In the genomic region with DNA sequence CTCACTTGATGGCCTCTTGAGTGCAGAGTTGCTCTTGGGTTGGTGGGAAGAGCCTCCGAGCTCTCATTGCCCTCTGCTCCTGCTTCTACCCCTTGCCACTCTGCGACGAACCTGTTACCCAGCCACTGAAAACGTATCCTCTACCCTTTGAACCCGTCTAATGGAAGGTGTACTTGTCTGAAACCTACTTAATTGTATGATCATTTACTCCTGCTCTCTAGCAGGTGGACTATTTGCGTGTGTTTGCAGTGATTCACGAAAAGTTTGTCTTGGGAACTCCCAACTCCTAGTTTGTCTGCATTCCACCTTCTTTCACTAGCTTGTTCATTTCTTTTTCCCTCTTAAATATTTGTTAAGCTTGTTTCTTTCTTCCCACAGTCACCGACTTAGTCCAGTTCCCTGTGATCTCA, we compare ENCODE assay signal across 8 cellular contexts. TPM values are rescaled to one million over a fixed set of nuclear protein-coding genes. Genes with fewer than 3 reads are reported as not detected.
DNase-seq lines count a peak whose midpoint lies in the region; ATAC-seq and TF ChIP-seq lines count a peak whose summit lies in the region.

No MANE protein-coding gene starts in this region.

- WGBS in endodermal cell (ENCODE audit: insufficient coverage in 1 of 2, insufficient read length in 1 of 2), 2 experiments = 61 to 75% methylated on average over 5 to 8 of the region's 8 CpGs

- peaks cover 27% of the 10 kb centered on the region for H3K36me3 Mint-ChIP-seq in endodermal cell (ENCODE audit: low read depth)
- H3K36me3 Mint-ChIP-seq in natural killer cell treated with Interleukin-12 subunit alpha and Interleukin-12 subunit beta and Interleukin-15 and Interleukin-18, amount 100 ng/mL, for 72 hours = peaks cover 14% of the 10 kb centered on the region

- peak; percentile 37 for DNase-seq in Ammon's horn (ENCODE audit: low spot score)
- DNase-seq in endodermal cell = no peak
- no peak for DNase-seq in natural killer cell treated with Interleukin-12 subunit alpha and Interleukin-12 subunit beta and Interleukin-15 and Interleukin-18, amount 100 ng/mL, for 72 hours (ENCODE audit: low spot score)
- no peak for DNase-seq in NCI-H524 treated with DMSO at 0.1 percent for 48 hours (lab: John Stamatoyannopoulos, UW)
- no peak for DNase-seq in iPS-NIHi7 (ENCODE audit: extremely low spot score)

- peaks cover 6% of the 10 kb centered on the region for H3K9me3 Mint-ChIP-seq in endodermal cell
- H3K9me3 Mint-ChIP-seq in natural killer cell treated with Interleukin-12 subunit alpha and Interleukin-12 subunit beta and Interleukin-15 and Interleukin-18, amount 100 ng/mL, for 72 hours = no peaks in the 10 kb centered on the region

- H3K9me3 ChIP-seq in OCI-LY1 (ENCODE audit: low read length) = no peaks in the 10 kb centered on the region
- H3K9me3 ChIP-seq in endodermal cell (ENCODE audit: control insufficient read depth, low read length) = peaks cover 22% of the 10 kb centered on the region

- no peak overlapping the region for H3K27ac Mint-ChIP-seq in endodermal cell
- peak overlapping the region; percentile 89 to 96 for H3K27ac Mint-ChIP-seq in natural killer cell treated with Interleukin-12 subunit alpha and Interleukin-12 subunit beta and Interleukin-15 and Interleukin-18, amount 100 ng/mL, for 72 hours

- peaks cover 2% of the 10 kb centered on the region for H3K27me3 Mint-ChIP-seq in endodermal cell (ENCODE audit: insufficient read depth)
- H3K27me3 Mint-ChIP-seq in natural killer cell treated with Interleukin-12 subunit alpha and Interleukin-12 subunit beta and Interleukin-15 and Interleukin-18, amount 100 ng/mL, for 72 hours = no peaks in the 10 kb centered on the region

- peak overlapping the region; percentile 17 for H2AFZ ChIP-seq in OCI-LY1 (ENCODE audit: low read length)

- H3K9ac ChIP-seq in OCI-LY1 (ENCODE audit: low read length) = peak overlapping the region; percentile 78
- no peak overlapping the region for H3K9ac ChIP-seq in endodermal cell (ENCODE audit: extremely low read depth, low read length, poor library complexity, severe bottlenecking)

- H3K36me3 ChIP-seq in OCI-LY1 (ENCODE audit: insufficient read depth, low read length) (peaks cover 43% of the 10 kb centered on the region), endodermal cell (ENCODE audit: control insufficient read depth, insufficient read depth, low read length) (peaks cover 31% of the 10 kb centered on the region)

- H3K9me2 ChIP-seq in OCI-LY1 (ENCODE audit: low read depth, low read length) = no peaks in the 10 kb centered on the region

- H3K4me1 ChIP-seq in OCI-LY1 (ENCODE audit: insufficient read depth, low read length, severe bottlenecking) (peaks cover 48% of the 10 kb centered on the region), endodermal cell (ENCODE audit: control insufficient read depth, insufficient read depth, low read length) (no peaks in the 10 kb centered on the region)

- no peaks in the 10 kb centered on the region for H4K20me1 ChIP-seq in OCI-LY1 (ENCODE audit: insufficient read depth, low read length)

- H3K4me2 ChIP-seq in OCI-LY1 (ENCODE audit: low read length) = peak overlapping the region; percentile 95

- ATAC-seq in GM21381 (IDR thresholded peaks at IDR 0.05; ENCODE audit: unreplicated experiment) = peak; percentile 6
- ATAC-seq in natural killer cell treated with Interleukin-12 subunit alpha and Interleukin-12 subunit beta and Interleukin-15 and Interleukin-18, amount 100 ng/mL, for 72 hours = peak in 1 of 2 donors; percentile 0
- no peak for ATAC-seq in GM19328 (IDR thresholded peaks at IDR 0.05; ENCODE audit: unreplicated experiment)

- H3K4me1 Mint-ChIP-seq in endodermal cell = peaks cover 6% of the 10 kb centered on the region
- peaks cover 18 to 43% of the 10 kb centered on the region in 2 donors for H3K4me1 Mint-ChIP-seq in natural killer cell treated with Interleukin-12 subunit alpha and Interleukin-12 subunit beta and Interleukin-15 and Interleukin-18, amount 100 ng/mL, for 72 hours (ENCODE audit: low read depth in 2 of 2)

- peak overlapping the region; percentile 68 for H3K4me3 ChIP-seq in OCI-LY1 (ENCODE audit: low read depth, low read length, poor library complexity, severe bottlenecking)
- peak overlapping the region; percentile 91 for H3K4me3 ChIP-seq in endodermal cell (ENCODE audit: low read length)

- TF ChIP-seq CTCF in OCI-LY1 (IDR thresholded peaks at IDR 0.05; ENCODE audit: low read length) (no peak), endodermal cell (conservative IDR thresholded peaks at IDR 0.05) (no peak)

- H3K27me3 ChIP-seq in OCI-LY1 (ENCODE audit: insufficient read depth, low read length) = no peaks in the 10 kb centered on the region
- no peaks in the 10 kb centered on the region for H3K27me3 ChIP-seq in endodermal cell (ENCODE audit: control insufficient read depth, insufficient read depth, low read length, poor library complexity, severe bottlenecking)

- H3F3A ChIP-seq in OCI-LY1 (ENCODE audit: insufficient read depth, low read length) = no peaks in the 10 kb centered on the region

- H3K79me2 ChIP-seq in OCI-LY1 (ENCODE audit: insufficient read depth, low read length) = peaks cover 14% of the 10 kb centered on the region

- peak overlapping the region; percentile 6 for H3K27ac ChIP-seq in OCI-LY1 (ENCODE audit: low read depth, low read length, poor library complexity, severe bottlenecking)
- no peak overlapping the region for H3K27ac ChIP-seq in endodermal cell (ENCODE audit: low read depth, low read length)

- H3K4me3 Mint-ChIP-seq in endodermal cell = peak overlapping the region; percentile 74
- peak overlapping the region; percentile 98 for H3K4me3 Mint-ChIP-seq in natural killer cell treated with Interleukin-12 subunit alpha and Interleukin-12 subunit beta and Interleukin-15 and Interleukin-18, amount 100 ng/mL, for 72 hours

RNA-seq across cellular contexts. Expression of a gene that starts 0.5 kb away (rescaled TPM):
- 10 to 100 TPM in 1 of 2 donors, 1 to 10 TPM in 1; 6.3 to 11.0 TPM for total RNA-seq in endodermal cell
- polyA plus RNA-seq in endodermal cell (2013, experiment 1 of 2) = 12.5 TPM
- 10.3 TPM for polyA plus RNA-seq in endodermal cell (2013, experiment 2 of 2)
- 1 to 10 TPM; 9.2 TPM for total RNA-seq in natural killer cell treated with Interleukin-12 subunit alpha and Interleukin-12 subunit beta and Interleukin-15 and Interleukin-18, amount 100 ng/mL, for 72 hours
